Comparison of ENCODE assay signal across 1 cellular context in the genomic region with DNA sequence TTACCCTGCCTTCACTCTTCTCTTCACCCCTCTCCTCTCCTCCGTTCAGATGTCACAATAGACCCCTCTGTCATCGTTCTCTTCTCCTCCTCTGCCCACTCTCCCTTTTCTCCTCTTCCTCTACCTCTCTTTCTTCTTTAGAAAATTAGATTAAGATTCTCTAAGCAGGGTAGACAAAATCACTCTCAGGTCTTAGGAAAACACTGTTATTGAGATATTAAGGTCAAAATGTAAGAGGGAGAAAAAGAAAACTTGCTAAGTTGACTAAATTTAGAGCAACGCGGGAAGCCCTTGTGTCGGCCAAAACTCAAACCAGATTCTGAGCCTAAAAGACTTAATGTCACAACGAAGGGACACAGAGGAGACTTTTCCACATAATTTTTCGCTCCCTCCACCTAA.
TF ChIP-seq lines count a peak whose summit lies in the region.

No MANE protein-coding gene starts in this region.

TF ChIP-seq in GM23338, 12 proteins besides CTCF, POLR2A, EP300 and RAD21 (continued from another document):
- TF ChIP-seq, protein P1, sequence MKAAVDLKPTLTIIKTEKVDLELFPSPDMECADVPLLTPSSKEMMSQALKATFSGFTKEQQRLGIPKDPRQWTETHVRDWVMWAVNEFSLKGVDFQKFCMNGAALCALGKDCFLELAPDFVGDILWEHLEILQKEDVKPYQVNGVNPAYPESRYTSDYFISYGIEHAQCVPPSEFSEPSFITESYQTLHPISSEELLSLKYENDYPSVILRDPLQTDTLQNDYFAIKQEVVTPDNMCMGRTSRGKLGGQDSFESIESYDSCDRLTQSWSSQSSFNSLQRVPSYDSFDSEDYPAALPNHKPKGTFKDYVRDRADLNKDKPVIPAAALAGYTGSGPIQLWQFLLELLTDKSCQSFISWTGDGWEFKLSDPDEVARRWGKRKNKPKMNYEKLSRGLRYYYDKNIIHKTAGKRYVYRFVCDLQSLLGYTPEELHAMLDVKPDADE (IDR thresholded peaks at IDR 0.05) = no peak
- TF ChIP-seq JUNB (IDR thresholded peaks at IDR 0.05; ENCODE audit: unreplicated experiment) = no peak
- TF ChIP-seq EZH2 (IDR thresholded peaks at IDR 0.05; ENCODE audit: low read depth, unreplicated experiment) = no peak
- no peak for TF ChIP-seq ZNF331 (CRISPR knock-in tag; IDR thresholded peaks at IDR 0.05; ENCODE audit: low read depth)
- TF ChIP-seq, protein P2, sequence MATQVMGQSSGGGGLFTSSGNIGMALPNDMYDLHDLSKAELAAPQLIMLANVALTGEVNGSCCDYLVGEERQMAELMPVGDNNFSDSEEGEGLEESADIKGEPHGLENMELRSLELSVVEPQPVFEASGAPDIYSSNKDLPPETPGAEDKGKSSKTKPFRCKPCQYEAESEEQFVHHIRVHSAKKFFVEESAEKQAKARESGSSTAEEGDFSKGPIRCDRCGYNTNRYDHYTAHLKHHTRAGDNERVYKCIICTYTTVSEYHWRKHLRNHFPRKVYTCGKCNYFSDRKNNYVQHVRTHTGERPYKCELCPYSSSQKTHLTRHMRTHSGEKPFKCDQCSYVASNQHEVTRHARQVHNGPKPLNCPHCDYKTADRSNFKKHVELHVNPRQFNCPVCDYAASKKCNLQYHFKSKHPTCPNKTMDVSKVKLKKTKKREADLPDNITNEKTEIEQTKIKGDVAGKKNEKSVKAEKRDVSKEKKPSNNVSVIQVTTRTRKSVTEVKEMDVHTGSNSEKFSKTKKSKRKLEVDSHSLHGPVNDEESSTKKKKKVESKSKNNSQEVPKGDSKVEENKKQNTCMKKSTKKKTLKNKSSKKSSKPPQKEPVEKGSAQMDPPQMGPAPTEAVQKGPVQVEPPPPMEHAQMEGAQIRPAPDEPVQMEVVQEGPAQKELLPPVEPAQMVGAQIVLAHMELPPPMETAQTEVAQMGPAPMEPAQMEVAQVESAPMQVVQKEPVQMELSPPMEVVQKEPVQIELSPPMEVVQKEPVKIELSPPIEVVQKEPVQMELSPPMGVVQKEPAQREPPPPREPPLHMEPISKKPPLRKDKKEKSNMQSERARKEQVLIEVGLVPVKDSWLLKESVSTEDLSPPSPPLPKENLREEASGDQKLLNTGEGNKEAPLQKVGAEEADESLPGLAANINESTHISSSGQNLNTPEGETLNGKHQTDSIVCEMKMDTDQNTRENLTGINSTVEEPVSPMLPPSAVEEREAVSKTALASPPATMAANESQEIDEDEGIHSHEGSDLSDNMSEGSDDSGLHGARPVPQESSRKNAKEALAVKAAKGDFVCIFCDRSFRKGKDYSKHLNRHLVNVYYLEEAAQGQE (IDR thresholded peaks at IDR 0.05; ENCODE audit: unreplicated experiment) = no peak
- no peak for TF ChIP-seq POLR2AphosphoS5 (IDR thresholded peaks at IDR 0.05; ENCODE audit: low read depth)
- TF ChIP-seq EZH2phosphoT487 (IDR thresholded peaks at IDR 0.05; ENCODE audit: unreplicated experiment) = no peak
- TF ChIP-seq STAT1 (IDR thresholded peaks at IDR 0.05; ENCODE audit: unreplicated experiment) = no peak
